Comparison of ENCODE assay signal across 29 cellular contexts in the genomic region with DNA sequence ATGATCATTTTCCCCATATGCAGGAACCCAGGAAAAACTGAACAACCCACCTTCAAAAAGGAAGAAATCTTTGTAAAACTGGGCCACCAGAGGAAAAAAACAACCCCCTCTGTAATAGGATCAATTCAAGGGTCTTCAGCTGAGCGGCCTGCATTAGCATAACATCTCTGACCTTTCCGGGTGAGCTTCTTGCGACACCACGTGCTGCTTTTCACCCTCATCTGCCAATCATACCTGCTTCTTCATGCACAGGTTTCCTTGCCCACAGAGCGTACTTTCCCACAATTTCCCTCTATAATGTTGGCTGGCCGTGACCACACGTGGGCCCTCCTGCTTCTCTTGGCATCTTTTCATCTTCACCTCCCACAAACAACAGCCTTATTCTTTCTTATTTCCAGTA.
"Had no signal": no experiment of that assay in that cellular context is flagged by ENCODE, and none has a peak within 500 bp of the region (broad histone marks: within the 10 kb centered on the region; RNA-seq: fewer than 3 reads in every experiment).

No MANE protein-coding gene starts in this region.

- H3K36me3 ChIP-seq: left lung, lower lobe of right lung, pancreas, prostate gland, suprapubic skin, thoracic aorta, tibial artery, uterus had no signal

- H3K36me3 Mint-ChIP-seq: immature natural killer cell; naive B cell; natural killer cell; stimulated activated effector memory CD8-positive, alpha-beta T cell treated with anti-CD3 and anti-CD28 coated beads, Interleukin-12 subunit alpha, Interleukin-12 subunit beta, amount 100 ng/mL, for 72 hours had no signal

- H3K27ac ChIP-seq: left lung, lower lobe of right lung, pancreas, prostate gland, skin epidermis, suprapubic skin, thoracic aorta, tibial artery, uterus had no signal

- H3K4me3 ChIP-seq: left lung, lower lobe of right lung, pancreas, prostate gland, skin epidermis, suprapubic skin, thoracic aorta, tibial artery, uterus had no signal

- H3K9me3 ChIP-seq: lower lobe of right lung, pancreas, prostate gland, suprapubic skin, tibial artery, uterus had no signal

- H3K4me3 Mint-ChIP-seq: immature natural killer cell; mesothelial cell of epicardium; natural killer cell; nephron progenitor cell; stimulated activated effector memory CD8-positive, alpha-beta T cell treated with anti-CD3 and anti-CD28 coated beads, Interleukin-12 subunit alpha, Interleukin-12 subunit beta, amount 100 ng/mL, for 72 hours; stimulated activated naive CD8-positive, alpha-beta T cell treated with anti-CD3 and anti-CD28 coated beads, Interleukin-15, Interleukin-2, amounts not matched to agents 100 ng/mL and 50 ng/mL, for 24 hours; type B pancreatic cell had no signal

- H3K27me3 ChIP-seq: pancreas, suprapubic skin, uterus had no signal

- DNase-seq: hypothalamus; immature natural killer cell; kidney; left colon; left lung; lower lobe of right lung; mesendoderm; naive B cell; natural killer cell; nephron progenitor cell; nucleus accumbens; pancreas; posterior cingulate gyrus; retina; right cardiac atrium; stimulated activated CD4-positive, alpha-beta T cell treated with anti-CD3 and anti-CD28 coated beads, Interleukin-4, amount 100 ng/mL, for 24 hours; stimulated activated naive CD4-positive, alpha-beta T cell; tibial artery; uterus had no signal

- H3K4me1 ChIP-seq: left lung, lower lobe of right lung, pancreas, prostate gland, tibial artery, uterus had no signal

- ATAC-seq: left colon; left lung; lower lobe of right lung; natural killer cell; pancreas; right cardiac atrium; sciatic nerve; stimulated activated effector memory CD8-positive, alpha-beta T cell treated with anti-CD3 and anti-CD28 coated beads, Interleukin-12 subunit alpha, Interleukin-12 subunit beta, amount 100 ng/mL, for 72 hours had no signal

- FAIRE-seq: islet of Langerhans, kidney, pancreas had no signal

- H3K4me1 Mint-ChIP-seq: immature natural killer cell; naive B cell; natural killer cell; stimulated activated effector memory CD8-positive, alpha-beta T cell treated with anti-CD3 and anti-CD28 coated beads, Interleukin-12 subunit alpha, Interleukin-12 subunit beta, amount 100 ng/mL, for 72 hours had no signal

- H3K27ac Mint-ChIP-seq: immature natural killer cell; mesothelial cell of epicardium; naive B cell; natural killer cell; nephron progenitor cell; stimulated activated effector memory CD8-positive, alpha-beta T cell treated with anti-CD3 and anti-CD28 coated beads, Interleukin-12 subunit alpha, Interleukin-12 subunit beta, amount 100 ng/mL, for 72 hours; stimulated activated naive CD8-positive, alpha-beta T cell treated with anti-CD3 and anti-CD28 coated beads, Interleukin-15, Interleukin-2, amounts not matched to agents 100 ng/mL and 50 ng/mL, for 24 hours; type B pancreatic cell had no signal
